Comparison of ENCODE assay signal across 28 cellular contexts in the genomic region with DNA sequence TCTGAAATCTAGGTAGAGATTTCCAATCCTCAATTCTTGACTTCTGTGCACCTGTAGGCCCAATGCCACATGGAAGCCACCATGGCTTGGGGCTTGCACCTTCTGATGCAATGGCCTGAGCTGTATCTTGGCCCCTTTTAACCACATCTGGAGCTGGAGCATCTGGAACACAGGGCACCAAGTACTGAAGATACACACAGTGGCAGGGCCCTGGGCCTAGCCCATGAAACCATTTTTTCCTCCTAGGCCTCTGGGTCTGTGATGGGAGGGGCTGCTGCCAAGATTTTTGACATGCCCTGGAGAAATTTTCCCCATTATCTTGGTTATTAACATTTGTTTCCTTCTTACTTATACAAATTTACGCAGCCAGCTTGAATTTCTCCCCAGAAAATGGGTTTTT. TPM values are rescaled to one million over a fixed set of nuclear protein-coding genes. Genes with fewer than 3 reads are reported as not detected.
"Had no signal": no experiment of that assay in that cellular context is flagged by ENCODE, and none has a peak within 500 bp of the region (broad histone marks: within the 10 kb centered on the region; RNA-seq: fewer than 3 reads in every experiment).

No MANE protein-coding gene starts in this region.

- ATAC-seq: effector memory CD8-positive, alpha-beta T cell; esophagus mucosa; foreskin keratinocyte; gastrocnemius medialis; gastroesophageal sphincter; heart left ventricle; heart right ventricle had no signal

- H3K36me3 ChIP-seq: colonic mucosa, esophagus muscularis mucosa, esophagus squamous epithelium, gastrocnemius medialis, gastroesophageal sphincter, heart left ventricle, heart right ventricle had no signal

- H3K27ac ChIP-seq: colonic mucosa, coronary artery, dorsolateral prefrontal cortex, epithelial cell of prostate, esophagus muscularis mucosa, esophagus squamous epithelium, foreskin keratinocyte, gastrocnemius medialis, gastroesophageal sphincter, heart left ventricle, heart right ventricle, hepatocyte had no signal

- H2AFZ ChIP-seq: hepatocyte had no signal

- DNase-seq: colonic mucosa; cortex of kidney; dermis blood vessel endothelial cell; dorsolateral prefrontal cortex; effector CD4-positive, alpha-beta T cell; effector CD8-positive, alpha-beta T cell; effector memory CD4-positive, alpha-beta T cell; effector memory CD8-positive, alpha-beta T cell; endodermal cell; erythroblast; esophagus squamous epithelium; foreskin keratinocyte; foreskin melanocyte; gastrocnemius medialis; glutamatergic neuron; head of caudate nucleus; heart left ventricle; heart right ventricle had no signal

- H3K4me3 ChIP-seq: colonic mucosa, coronary artery, dorsolateral prefrontal cortex, esophagus muscularis mucosa, esophagus squamous epithelium, gastrocnemius medialis, gastroesophageal sphincter, heart left ventricle, heart right ventricle, hepatocyte had no signal

- H3K9me3 ChIP-seq: colonic mucosa, esophagus muscularis mucosa, gastrocnemius medialis, gastroesophageal sphincter had no signal

- H3K79me2 ChIP-seq: hepatocyte had no signal

- H3K4me1 ChIP-seq: colonic mucosa, esophagus muscularis mucosa, esophagus squamous epithelium, foreskin keratinocyte, gastrocnemius medialis, gastroesophageal sphincter, heart left ventricle, heart right ventricle had no signal

- FAIRE-seq: colon, endometrium, endothelial cell of umbilical vein, frontal cortex had no signal

- H3K27me3 ChIP-seq: colonic mucosa, dorsolateral prefrontal cortex, esophagus squamous epithelium, foreskin keratinocyte, gastrocnemius medialis, heart left ventricle, hepatocyte had no signal

- H3K4me2 ChIP-seq: hepatocyte had no signal

RNA-seq across cellular contexts. Expression of gene FSCN3, which starts 47.2 kb away (rescaled TPM):
- polyA plus RNA-seq: hepatocyte had no signal
